Comparison of ENCODE assay signal across 9 cellular contexts in genomic region chr21:31232344-31232743, GRCh38.
"Had no signal": no experiment of that assay in that cellular context is flagged by ENCODE, and none has a peak within 500 bp of the region (broad histone marks: within the 10 kb centered on the region; RNA-seq: fewer than 3 reads in every experiment).

No MANE protein-coding gene starts in this region.

- H3K27ac ChIP-seq: GM23248, HL-60 had no signal

- H3K4me3 Mint-ChIP-seq: HFFc6 had no signal

- H3K4me1 ChIP-seq: HAP-1 had no signal

- H3K9me3 Mint-ChIP-seq: HFFc6 had no signal

- ATAC-seq: HCT116, K562 had no signal

- DNase-seq: GM23248, GOT3, H7, HFFc6, IMR-90 had no signal

- H3K9ac ChIP-seq: GM23248 had no signal

- H3K27ac Mint-ChIP-seq: HFFc6 had no signal

- FAIRE-seq: K562 had no signal

- H2AFZ ChIP-seq: GM23248 had no signal

- H3K9me3 ChIP-seq: HAP-1 had no signal

- H3K4me3 ChIP-seq: GM23248, HAP-1, K562 had no signal

- H3K36me3 ChIP-seq: HAP-1 had no signal
